In the genomic region with DNA sequence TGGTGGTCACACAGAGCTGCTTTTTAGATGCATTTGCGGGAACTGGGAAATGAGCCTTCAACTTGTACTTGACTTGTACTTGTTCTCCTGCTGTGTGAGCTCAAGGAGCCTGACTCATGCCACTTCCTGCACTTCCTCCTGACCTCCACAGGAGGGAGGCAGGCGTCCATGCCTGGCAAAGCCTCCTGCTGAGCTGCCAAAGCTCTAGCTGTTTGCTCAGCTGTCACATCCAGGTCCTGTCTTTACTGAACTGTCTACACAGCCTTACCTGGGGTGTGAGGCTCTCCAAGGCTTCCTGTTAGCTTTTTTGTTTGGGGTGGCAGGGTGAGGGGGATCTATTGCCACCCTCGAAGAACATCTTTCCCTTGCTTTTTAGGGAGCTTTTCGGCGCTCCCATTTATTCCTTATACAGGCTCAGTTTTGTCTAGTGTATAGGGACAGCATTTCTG, we compare ENCODE assay signal across 2 cellular contexts.
TF ChIP-seq lines count a peak whose summit lies in the region.

No MANE protein-coding gene starts in this region.

TF ChIP-seq in HCT116, 20 proteins besides CTCF, POLR2A, EP300 and RAD21:
- TF ChIP-seq FOSL1 (IDR thresholded peaks at IDR 0.05; ENCODE audit: low read depth): no peak
- TF ChIP-seq POLR2AphosphoS5 (IDR thresholded peaks at IDR 0.05; ENCODE audit: low read depth, low read length): peak; percentile 41
- peak; percentile 27 for TF ChIP-seq YY1 (IDR thresholded peaks at IDR 0.05; ENCODE audit: extremely low read depth, insufficient replicate concordance, low read depth, low read length)

TF ChIP-seq in SK-N-SH, 30 proteins besides CTCF, POLR2A, EP300 and RAD21:
- TF ChIP-seq NFIC (IDR thresholded peaks at IDR 0.05; ENCODE audit: borderline replicate concordance) (no peak; the same call in 1 of the 2 replicates), POLR2AphosphoS5 (IDR thresholded peaks at IDR 0.05; ENCODE audit: low read depth, low read length) (no peak; the same call in 1 of the 2 replicates), NRF1 (IDR thresholded peaks at IDR 0.05; ENCODE audit: low read depth, low read length) (0 out of 2 replicates have a peak, but pooled peaks have one; percentile 6), SMC3 (IDR thresholded peaks at IDR 0.05; ENCODE audit: low read depth, low read length) (peak; percentile 98), MXI1 (IDR thresholded peaks at IDR 0.05; ENCODE audit: low read depth, low read length) (0 out of 2 replicates have a peak, but pooled peaks have one; percentile 47), YY1 (IDR thresholded peaks at IDR 0.05; ENCODE audit: low read depth) (no peak), CHD2 (IDR thresholded peaks at IDR 0.05; ENCODE audit: low read length, partially characterized antibody) (peak; percentile 54), RCOR1 (IDR thresholded peaks at IDR 0.05; ENCODE audit: low read length) (0 out of 2 replicates have a peak, but pooled peaks have one; percentile 26), MAX (IDR thresholded peaks at IDR 0.05; ENCODE audit: low read depth) (peak; percentile 47; the same call in 1 of the 2 replicates), USF2 (IDR thresholded peaks at IDR 0.05; ENCODE audit: borderline replicate concordance, low read depth, low read length) (no peak), ELF1 (IDR thresholded peaks at IDR 0.05) (no peak), TAF1 (IDR thresholded peaks at IDR 0.05; ENCODE audit: borderline replicate concordance, low read depth, low read length) (no peak), GABPA (IDR thresholded peaks at IDR 0.05; ENCODE audit: low read depth) (no peak), PBX3 (IDR thresholded peaks at IDR 0.05) (peak; percentile 31; the same call in 1 of the 2 replicates), SIN3A (IDR thresholded peaks at IDR 0.05; ENCODE audit: borderline replicate concordance, low read depth, low read length) (0 out of 2 replicates have a peak, but pooled peaks have one; percentile 52), JUND (IDR thresholded peaks at IDR 0.05) (no peak), FOSL2 (IDR thresholded peaks at IDR 0.05; ENCODE audit: borderline replicate concordance, low read depth) (peak; percentile 2; the same call in 1 of the 2 replicates), USF1 (IDR thresholded peaks at IDR 0.05; ENCODE audit: borderline replicate concordance, low read depth) (no peak), RXRA (IDR thresholded peaks at IDR 0.05; ENCODE audit: borderline replicate concordance, low read depth) (no peak), TEAD4 (IDR thresholded peaks at IDR 0.05; ENCODE audit: borderline replicate concordance, insufficient read depth) (no peak)
- TF ChIP-seq, protein P1, sequence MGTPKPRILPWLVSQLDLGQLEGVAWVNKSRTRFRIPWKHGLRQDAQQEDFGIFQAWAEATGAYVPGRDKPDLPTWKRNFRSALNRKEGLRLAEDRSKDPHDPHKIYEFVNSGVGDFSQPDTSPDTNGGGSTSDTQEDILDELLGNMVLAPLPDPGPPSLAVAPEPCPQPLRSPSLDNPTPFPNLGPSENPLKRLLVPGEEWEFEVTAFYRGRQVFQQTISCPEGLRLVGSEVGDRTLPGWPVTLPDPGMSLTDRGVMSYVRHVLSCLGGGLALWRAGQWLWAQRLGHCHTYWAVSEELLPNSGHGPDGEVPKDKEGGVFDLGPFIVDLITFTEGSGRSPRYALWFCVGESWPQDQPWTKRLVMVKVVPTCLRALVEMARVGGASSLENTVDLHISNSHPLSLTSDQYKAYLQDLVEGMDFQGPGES (IDR thresholded peaks at IDR 0.05; ENCODE audit: low read depth, low read length): no peak
- TF ChIP-seq, protein P2, sequence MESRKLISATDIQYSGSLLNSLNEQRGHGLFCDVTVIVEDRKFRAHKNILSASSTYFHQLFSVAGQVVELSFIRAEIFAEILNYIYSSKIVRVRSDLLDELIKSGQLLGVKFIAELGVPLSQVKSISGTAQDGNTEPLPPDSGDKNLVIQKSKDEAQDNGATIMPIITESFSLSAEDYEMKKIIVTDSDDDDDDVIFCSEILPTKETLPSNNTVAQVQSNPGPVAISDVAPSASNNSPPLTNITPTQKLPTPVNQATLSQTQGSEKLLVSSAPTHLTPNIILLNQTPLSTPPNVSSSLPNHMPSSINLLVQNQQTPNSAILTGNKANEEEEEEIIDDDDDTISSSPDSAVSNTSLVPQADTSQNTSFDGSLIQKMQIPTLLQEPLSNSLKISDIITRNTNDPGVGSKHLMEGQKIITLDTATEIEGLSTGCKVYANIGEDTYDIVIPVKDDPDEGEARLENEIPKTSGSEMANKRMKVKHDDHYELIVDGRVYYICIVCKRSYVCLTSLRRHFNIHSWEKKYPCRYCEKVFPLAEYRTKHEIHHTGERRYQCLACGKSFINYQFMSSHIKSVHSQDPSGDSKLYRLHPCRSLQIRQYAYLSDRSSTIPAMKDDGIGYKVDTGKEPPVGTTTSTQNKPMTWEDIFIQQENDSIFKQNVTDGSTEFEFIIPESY (IDR thresholded peaks at IDR 0.05; ENCODE audit: borderline replicate concordance, low read depth): no peak
